22 cellular contexts compared by ENCODE assay signal in the genomic region with DNA sequence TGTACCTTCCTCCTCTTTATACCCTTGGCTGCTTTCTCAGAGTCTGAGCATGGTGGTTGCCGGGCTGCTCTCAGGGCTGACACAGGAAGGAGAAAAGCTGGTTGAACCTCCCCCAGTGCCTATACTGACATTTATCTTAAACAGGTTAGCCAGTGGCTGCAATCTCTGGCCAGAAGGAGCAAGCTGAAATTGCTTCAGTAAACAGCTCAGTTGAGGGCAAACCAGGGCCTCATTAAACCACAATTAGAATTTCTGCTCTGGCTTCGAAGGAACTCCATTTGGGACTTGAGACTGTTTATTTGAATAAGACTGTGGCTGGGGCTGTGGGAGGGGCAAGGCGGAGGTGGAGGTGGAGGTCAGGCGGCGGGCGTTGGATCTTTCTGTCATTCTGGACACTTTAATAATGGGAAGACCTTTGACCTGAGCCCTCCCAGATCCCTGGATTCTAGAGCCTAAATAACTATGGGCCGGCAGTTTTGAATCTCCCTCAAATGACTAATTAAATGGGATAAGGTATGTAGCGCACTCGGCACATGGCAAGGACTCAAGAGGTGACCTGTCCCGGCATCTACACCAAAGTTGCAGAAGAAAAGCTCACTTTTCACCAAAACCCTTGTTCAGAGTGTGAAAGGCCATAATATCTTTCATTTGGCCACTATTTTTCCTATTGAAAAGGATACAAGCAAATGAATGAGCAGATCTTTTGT.
"Had no signal": no experiment of that assay in that cellular context is flagged by ENCODE, and none has a peak within 500 bp of the region (broad histone marks: within the 10 kb centered on the region; RNA-seq: fewer than 3 reads in every experiment).

No MANE protein-coding gene starts in this region.

- H3K36me3 ChIP-seq: heart right ventricle, left lung, lower lobe of right lung, stomach, upper lobe of left lung, uterus had no signal

- H3K4me3 Mint-ChIP-seq: memory B cell had no signal

- H3K27me3 ChIP-seq: dorsolateral prefrontal cortex, upper lobe of left lung, uterus had no signal

- DNase-seq: central memory CD4-positive, alpha-beta T cell; dorsolateral prefrontal cortex; effector memory CD4-positive, alpha-beta T cell; heart right ventricle; hypothalamus; left lung; lower lobe of right lung; naive B cell; occipital lobe; psoas muscle; retina; stimulated activated CD4-positive, alpha-beta T cell treated with anti-CD3 and anti-CD28 coated beads, Interleukin-2, amount 100 ng/mL, for 24 hours; stimulated activated CD4-positive, alpha-beta T cell treated with anti-CD3 and anti-CD28 coated beads, Interleukin-4, amount 100 ng/mL, for 4 hours; stimulated activated naive CD4-positive, alpha-beta T cell; stomach; substantia nigra; upper lobe of left lung; uterus had no signal

- H3K27ac ChIP-seq: coronary artery, heart right ventricle, left lung, lower lobe of right lung, parathyroid adenoma, psoas muscle, stomach, upper lobe of left lung, uterus had no signal

- H3K9me3 ChIP-seq: heart right ventricle, left lung, lower lobe of right lung, psoas muscle, stomach, upper lobe of left lung, uterus had no signal

- H3K9ac ChIP-seq: parathyroid adenoma had no signal

- H3K4me3 ChIP-seq: coronary artery, dorsolateral prefrontal cortex, heart right ventricle, left lung, lower lobe of right lung, psoas muscle, stomach, upper lobe of left lung, uterus had no signal

- ATAC-seq: esophagus mucosa, heart right ventricle, left lung, lower lobe of right lung, psoas muscle had no signal

- H3K79me2 ChIP-seq: parathyroid adenoma had no signal

- H3K27ac Mint-ChIP-seq: memory B cell, naive B cell had no signal

- H3K4me1 ChIP-seq: left lung, lower lobe of right lung, psoas muscle, stomach, upper lobe of left lung, uterus had no signal

- H3K36me3 Mint-ChIP-seq: memory B cell, naive B cell had no signal

- H2AFZ ChIP-seq: parathyroid adenoma had no signal

- H3K4me1 Mint-ChIP-seq: memory B cell, naive B cell had no signal
